In genomic region chr4:123244233-123244632, GRCh38 we compare ENCODE assay signal across 10 cellular contexts.
A peak's percentile ranks its signal among the peaks of the same experiment; 100 is the strongest.
DNase-seq lines count a peak whose midpoint lies in the region; ATAC-seq and TF ChIP-seq lines count a peak whose summit lies in the region.
"Had no signal": no experiment of that assay in that cellular context is flagged by ENCODE, and none has a peak within 500 bp of the region (broad histone marks: within the 10 kb centered on the region; RNA-seq: fewer than 3 reads in every experiment).

No MANE protein-coding gene starts in this region.

- H3K9me3 ChIP-seq in GM23248 (ENCODE audit: low read depth) = no peaks in the 10 kb centered on the region
- H3K9me3 ChIP-seq: tibial artery had no signal

- H2AFZ ChIP-seq in GM23248 = no peak overlapping the region

- no peaks in the 10 kb centered on the region for H4K20me1 ChIP-seq in GM23248 (ENCODE audit: insufficient read depth)

- 0 out of 2 replicates have a peak, but pooled peaks cover 11% of the 10 kb centered on the region for H3K4me1 ChIP-seq in GM23248 (ENCODE audit: insufficient read depth)

- H3K27ac ChIP-seq in GM23248 = no peak overlapping the region
- H3K27ac ChIP-seq: tibial artery had no signal

- no peak overlapping the region for H3K9ac ChIP-seq in GM23248

- H3K4me3 ChIP-seq in astrocyte of the spinal cord (ENCODE audit: low read depth, low read length) = no peak overlapping the region
- no peak overlapping the region for H3K4me3 ChIP-seq in GM23248
- H3K4me3 ChIP-seq: tibial artery had no signal

- in situ Hi-C loops in astrocyte of the spinal cord (cut with HindIII; ENCODE audit: low sequenced_read_pairs) = no loop called here
- in situ Hi-C loops in GM23248 (cut with MboI) = no loop called here

- no peaks in the 10 kb centered on the region for H3K36me3 ChIP-seq in GM23248 (ENCODE audit: low read depth)
- H3K36me3 ChIP-seq: tibial artery had no signal

- H3F3A ChIP-seq in GM23248 (ENCODE audit: insufficient read depth) = no peaks in the 10 kb centered on the region

- no peaks in the 10 kb centered on the region for H3K27me3 ChIP-seq in GM23248 (replicated peaks; ENCODE audit: insufficient read depth)
- H3K27me3 ChIP-seq: tibial artery had no signal

- WGBS in GM23248 (ENCODE audit: low coverage in 1 of 2, low lambda C conversion rate in 2 of 2, missing lambda C conversion rate in 2 of 2), 2 experiments = 99% methylated on average over 5 of the region's 5 CpGs

- DNase-seq in D341Med (ENCODE audit: low spot score) (peak; percentile 16), astrocyte of the spinal cord (ENCODE audit: low read depth, low spot score) (no peak), left lobe of liver (ENCODE audit: low spot score) (no peak), NCI-H2171 treated with DMSO at 0.1 percent for 48 hours (lab: John Stamatoyannopoulos, UW) (no peak), GM23248 (no peak), GOT3 (lab: John Stamatoyannopoulos, UW) (no peak)

- peak; percentile 89 for ATAC-seq in HG02610 (IDR thresholded peaks at IDR 0.05; ENCODE audit: unreplicated experiment)
- ATAC-seq in left lobe of liver = peak; percentile 57
- ATAC-seq in GM18867 (IDR thresholded peaks at IDR 0.05; ENCODE audit: unreplicated experiment) = no peak
- ATAC-seq: T-cell had no signal

- TF ChIP-seq CTCF in astrocyte of the spinal cord (IDR thresholded peaks at IDR 0.05; ENCODE audit: low read depth, low read length) = peak; percentile 20

- no peaks in the 10 kb centered on the region for H3K9me2 ChIP-seq in GM23248 (ENCODE audit: insufficient read depth)

- H3K4me2 ChIP-seq in GM23248 (ENCODE audit: unreplicated experiment) = no peak overlapping the region

- no peaks in the 10 kb centered on the region for H3K79me2 ChIP-seq in GM23248 (ENCODE audit: insufficient read depth)
